In the genomic region with DNA sequence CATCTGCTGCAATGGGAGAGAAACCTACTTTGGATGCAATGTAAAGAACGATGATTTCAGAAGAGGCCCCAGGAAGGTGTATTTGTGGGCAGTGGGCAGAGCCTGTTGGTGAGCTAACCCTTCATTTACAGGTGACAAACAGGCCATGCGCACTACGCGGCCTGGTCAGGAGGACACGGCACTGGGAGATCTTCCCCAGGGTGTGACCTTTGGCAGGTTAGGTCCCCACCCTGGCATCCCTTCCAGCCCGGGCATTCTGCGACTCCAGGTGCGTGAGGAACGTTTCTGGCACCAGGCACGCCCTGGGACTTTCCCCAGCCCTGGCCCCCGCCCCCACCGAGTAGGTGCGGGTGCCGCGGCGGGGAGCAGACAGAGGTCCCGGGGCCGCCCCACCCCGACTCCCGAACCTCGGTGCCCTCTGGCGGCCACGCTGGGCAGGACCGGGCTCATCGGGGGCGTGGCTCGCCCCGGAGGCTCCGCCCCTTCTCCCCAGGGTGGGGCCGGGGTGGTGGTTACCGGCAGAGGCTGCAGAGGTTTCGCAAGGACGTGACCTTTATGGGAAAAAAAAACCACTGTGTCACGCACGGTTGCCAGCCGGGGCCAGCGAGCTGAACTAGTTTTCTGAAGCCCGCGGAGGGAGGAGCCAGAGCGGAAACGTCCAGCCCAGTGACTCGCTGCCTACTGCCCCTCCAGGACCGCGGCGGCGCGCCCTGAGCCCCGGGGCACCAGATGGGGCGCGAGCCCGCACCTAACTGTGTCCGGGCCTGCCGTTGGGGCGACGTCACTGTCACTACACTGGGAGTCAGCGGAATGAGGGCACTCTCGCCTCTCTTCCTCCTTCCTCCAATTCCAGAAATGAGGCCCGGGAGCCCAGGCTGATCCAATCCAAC, we compare ENCODE assay signal across 8 cellular contexts.
DNase-seq lines count a peak whose midpoint lies in the region; ATAC-seq and TF ChIP-seq lines count a peak whose summit lies in the region.

No MANE protein-coding gene starts in this region.

- ATAC-seq in GM19395 (IDR thresholded peaks at IDR 0.05; ENCODE audit: unreplicated experiment) (peak; percentile 77), HG03521 (IDR thresholded peaks at IDR 0.05; ENCODE audit: unreplicated experiment) (peak; percentile 87), RWPE2 (ENCODE audit: low read depth) (peak; percentile 89)

- peak overlapping the region; percentile 66 for H3K4me2 ChIP-seq in parathyroid adenoma (ENCODE audit: low read length)

- no peaks in the 10 kb centered on the region for H3K27me3 ChIP-seq in RWPE2 (ENCODE audit: insufficient read depth, poor library complexity, severe bottlenecking)
- no peaks in the 10 kb centered on the region for H3K27me3 ChIP-seq in parathyroid adenoma (ENCODE audit: control insufficient read depth, insufficient read depth, low read length)
- no peaks in the 10 kb centered on the region for H3K27me3 ChIP-seq in tibial artery

- H3K36me3 ChIP-seq in RWPE2 (ENCODE audit: low read depth) (no peaks in the 10 kb centered on the region), parathyroid adenoma (ENCODE audit: control insufficient read depth, insufficient read depth, low read length) (no peaks in the 10 kb centered on the region), tibial artery (no peaks in the 10 kb centered on the region)

- DNase-seq in COLO668 (lab: John Stamatoyannopoulos, UW; ENCODE audit: unreplicated experiment) (peak; percentile 86), RWPE2 (ENCODE audit: low spot score) (peak; percentile 71), glomerular visceral epithelial cell (ENCODE audit: extremely low spot score) (peak; percentile 87), tibial artery (peak; percentile 84 to 92)
- peak; percentile 85 for DNase-seq in activated naive CD4-positive, alpha-beta T cell treated with Interleukin-2 at 50 U/mL for 16 hours

- peak overlapping the region; percentile 79 for H2AFZ ChIP-seq in parathyroid adenoma

- intact Hi-C loops in tibial artery (cut with DNase I; ENCODE audit: low total_unique reads): no loop called here

- TF ChIP-seq CTCF in RWPE2 (IDR thresholded peaks at IDR 0.05; ENCODE audit: poor library complexity, severe bottlenecking) (peak; percentile 74), parathyroid adenoma (IDR thresholded peaks at IDR 0.05) (peak; percentile 71), tibial artery (IDR thresholded peaks at IDR 0.05) (peak; percentile 45 to 62)

- no peaks in the 10 kb centered on the region for H3K4me1 ChIP-seq in RWPE2 (ENCODE audit: insufficient read depth, poor library complexity, severe bottlenecking)
- peaks cover 5% of the 10 kb centered on the region for H3K4me1 ChIP-seq in parathyroid adenoma
- H3K4me1 ChIP-seq in tibial artery: peaks cover 0 to 11% (median 0%) of the 10 kb centered on the region in 4 donors

- peak overlapping the region; percentile 5 for H3K4me3 ChIP-seq in RWPE2 (ENCODE audit: severe bottlenecking)
- peak overlapping the region; percentile 49 for H3K4me3 ChIP-seq in parathyroid adenoma (ENCODE audit: low read depth, low read length)
- peak overlapping the region; percentile 39 to 43 for H3K4me3 ChIP-seq in tibial artery

- H3K79me2 ChIP-seq in parathyroid adenoma: no peaks in the 10 kb centered on the region

- H3K9ac ChIP-seq in parathyroid adenoma: no peak overlapping the region

- H3K27ac ChIP-seq in RWPE2 (ENCODE audit: poor library complexity, severe bottlenecking) (peak overlapping the region; percentile 22), parathyroid adenoma (peak overlapping the region; percentile 89), tibial artery (peak overlapping the region; percentile 70 to 75)

- H3K9me3 ChIP-seq in RWPE2 (ENCODE audit: severe bottlenecking) (no peaks in the 10 kb centered on the region), parathyroid adenoma (ENCODE audit: control insufficient read depth, low read length) (no peaks in the 10 kb centered on the region), tibial artery (no peaks in the 10 kb centered on the region)

Comparison
In these comparisons a context has a peak if more than half of its experiments do, and no peak if none do; other contexts are left out.
1. Peak in every context shown above with its lines: DNase-seq, ATAC-seq, H3K4me3 ChIP-seq and H3K27ac ChIP-seq.
2. H3K27ac ChIP-seq: peak in every context shown above with its lines; median percentile 89 in parathyroid adenoma; 72 in tibial artery; 22 in RWPE2.